ENCODE assay signal across 16 cellular contexts in genomic region chr19:48350856-48351255, GRCh38. TPM values are rescaled to one million over a fixed set of nuclear protein-coding genes. Genes with fewer than 3 reads are reported as not detected.
DNase-seq lines count a peak whose midpoint lies in the region; ATAC-seq and TF ChIP-seq lines count a peak whose summit lies in the region.
"Had no signal": no experiment of that assay in that cellular context is flagged by ENCODE, and none has a peak within 500 bp of the region (broad histone marks: within the 10 kb centered on the region; RNA-seq: fewer than 3 reads in every experiment).

No MANE protein-coding gene starts in this region.

- H3K27ac ChIP-seq in Karpas-422 (ENCODE audit: low read length) (no peak overlapping the region), neural progenitor cell (no peak overlapping the region)
- H3K27ac ChIP-seq: HL-60 had no signal

- H4K20me1 ChIP-seq in Karpas-422 (ENCODE audit: insufficient read depth, low read depth, low read length): no peaks in the 10 kb centered on the region
- H4K20me1 ChIP-seq in neural progenitor cell (ENCODE audit: low read depth): no peaks in the 10 kb centered on the region

- H3K9me2 ChIP-seq in Karpas-422 (replicated peaks; ENCODE audit: insufficient read depth, low read length): no peaks in the 10 kb centered on the region

- H3K4me1 Mint-ChIP-seq in neural progenitor cell (peaks cover 32% of the 10 kb centered on the region), Calu3 (ENCODE audit: low read depth, unreplicated experiment) (peaks cover 15% of the 10 kb centered on the region)

- H3K27me3 Mint-ChIP-seq in neural progenitor cell (ENCODE audit: insufficient read depth, low read depth): peaks cover 19% of the 10 kb centered on the region
- no peaks in the 10 kb centered on the region for H3K27me3 Mint-ChIP-seq in Calu3 (ENCODE audit: unreplicated experiment)
- H3K27me3 Mint-ChIP-seq: CD8-positive, alpha-beta memory T cell had no signal

- H3K4me3 ChIP-seq in Karpas-422 (ENCODE audit: low read length) (no peak overlapping the region), neural progenitor cell (no peak overlapping the region)

- H2AFZ ChIP-seq in Karpas-422 (ENCODE audit: low read length): 0 out of 2 replicates have a peak overlapping the region, but pooled peaks have one; percentile 91
- no peak overlapping the region for H2AFZ ChIP-seq in neural progenitor cell (replicated peaks)

- DNase-seq in D341Med (ENCODE audit: low spot score) (peak; percentile 58), Karpas-422 (no peak), NCI-H69 (lab: John Stamatoyannopoulos, UW) (peak; percentile 43), neural progenitor cell (ENCODE audit: low spot score) (no peak), Calu3 (no peak), NCI-H187 treated with DMSO at 0.1 percent for 48 hours (lab: John Stamatoyannopoulos, UW) (no peak)
- DNase-seq: NCI-H1092, NCI-H1436 treated with DMSO at 0.1 percent for 48 hours, NCI-H2081 treated with DMSO at 0.1 percent for 48 hours had no signal

- BruUV-seq in Calu3 (replicated peaks; lab: Mats Ljungman, UMichigan): no TSS peak

- H3F3A ChIP-seq in neural progenitor cell (ENCODE audit: low read depth): no peaks in the 10 kb centered on the region

- H3K4me1 ChIP-seq in Karpas-422 (ENCODE audit: low read length): peaks cover 5% of the 10 kb centered on the region
- H3K4me1 ChIP-seq in neural progenitor cell: peaks cover 2% of the 10 kb centered on the region

- H3K36me3 ChIP-seq in Karpas-422 (ENCODE audit: insufficient read depth, low read length) (no peaks in the 10 kb centered on the region), neural progenitor cell (no peaks in the 10 kb centered on the region)

- TF ChIP-seq CTCF in neural progenitor cell (IDR thresholded peaks at IDR 0.05) (no peak), Calu3 (IDR thresholded peaks at IDR 0.05; ENCODE audit: unreplicated experiment) (no peak)

- H3K36me3 Mint-ChIP-seq in neural progenitor cell (no peaks in the 10 kb centered on the region), Calu3 (ENCODE audit: insufficient read depth, unreplicated experiment) (peaks cover 5% of the 10 kb centered on the region)

- CTCF ChIA-PET in Calu3 (lab: Charles Lee): interaction anchor here (0.5 to 1.6 kb wide), 5 partner anchors 13 to 234 kb away, joined by 3 to 11 read pairs (median 6); partner anchors contain the start of genes SYNGR4 and TMEM143

- H3K4me2 ChIP-seq in Karpas-422 (ENCODE audit: low read depth, low read length, poor library complexity, severe bottlenecking): no peak overlapping the region
- no peak overlapping the region for H3K4me2 ChIP-seq in neural progenitor cell

- H3K27me3 ChIP-seq in Karpas-422 (ENCODE audit: low read length) (no peaks in the 10 kb centered on the region), neural progenitor cell (no peaks in the 10 kb centered on the region)

- H3K27ac Mint-ChIP-seq in neural progenitor cell (no peak overlapping the region), Calu3 (ENCODE audit: unreplicated experiment) (no peak overlapping the region)

- intact Hi-C loops in Calu3 (cut with micrococcal nuclease; ENCODE audit: unreplicated experiment): no loop called here

- H3K9ac ChIP-seq in Karpas-422 (ENCODE audit: low read length): 0 out of 2 replicates have a peak overlapping the region, but pooled peaks have one; percentile 24
- no peak overlapping the region for H3K9ac ChIP-seq in neural progenitor cell

- peak overlapping the region; percentile 48 for H3K4me3 Mint-ChIP-seq in neural progenitor cell
- no peak overlapping the region for H3K4me3 Mint-ChIP-seq in Calu3 (ENCODE audit: low read depth, unreplicated experiment)
- H3K4me3 Mint-ChIP-seq: CD8-positive, alpha-beta memory T cell; H9 had no signal

- no peaks in the 10 kb centered on the region for H3K9me3 ChIP-seq in Karpas-422 (ENCODE audit: low read length)
- H3K9me3 ChIP-seq in neural progenitor cell (ENCODE audit: low read depth): no peaks in the 10 kb centered on the region

- H3K79me2 ChIP-seq in Karpas-422 (ENCODE audit: low read length) (no peaks in the 10 kb centered on the region), neural progenitor cell (ENCODE audit: low read depth) (no peaks in the 10 kb centered on the region)

- no peaks in the 10 kb centered on the region for H3K9me3 Mint-ChIP-seq in neural progenitor cell
- H3K9me3 Mint-ChIP-seq in Calu3 (ENCODE audit: low read depth, unreplicated experiment): no peaks in the 10 kb centered on the region
- H3K9me3 Mint-ChIP-seq: CD8-positive, alpha-beta memory T cell; H9 had no signal

- no peak for ATAC-seq in GM21528 (IDR thresholded peaks at IDR 0.05; ENCODE audit: low FRiP score, unreplicated experiment)

RNA-seq across cellular contexts. Expression of gene TMEM143, which starts 12.9 kb away (rescaled TPM):
- total RNA-seq in Karpas-422 (2014; rRNA removed; shearing (Covaris generic); ENCODE audit: low replicate concordance): 7.8 and 10.4 TPM in 2 replicates
- 3.1 and 9.4 TPM in 2 replicates for total RNA-seq in neural progenitor cell (ENCODE audit: low replicate concordance)
- 10.4 and 14.8 TPM in 2 replicates for total RNA-seq in Calu3 (2022)

RNA-seq across cellular contexts. Expression of gene SYNGR4, which starts 13.3 kb away (rescaled TPM):
- not detected in 2 replicates for total RNA-seq in Karpas-422 (2014; rRNA removed; shearing (Covaris generic); ENCODE audit: low replicate concordance)
- total RNA-seq in neural progenitor cell (ENCODE audit: low replicate concordance): not detected in 2 replicates
- total RNA-seq in Calu3 (2022): not detected in 2 replicates
- total RNA-seq: CD8-positive, alpha-beta memory T cell; HT1080; LHCN-M2; Right ventricle myocardium superior had no signal

RNA-seq across cellular contexts. Expression of gene EMP3, which starts 25.5 kb away (rescaled TPM):
- total RNA-seq in Karpas-422 (2014; rRNA removed; shearing (Covaris generic); ENCODE audit: low replicate concordance): 64.7 and 77.3 TPM in 2 replicates
- 1.2 and 10.7 TPM in 2 replicates for total RNA-seq in neural progenitor cell (ENCODE audit: low replicate concordance)
- 27.5 and 29.5 TPM in 2 replicates for total RNA-seq in Calu3 (2022)

RNA-seq across cellular contexts. Expression of gene KDELR1, which starts 40.5 kb away (rescaled TPM):
- total RNA-seq in Karpas-422 (2014; rRNA removed; shearing (Covaris generic); ENCODE audit: low replicate concordance): 39.5 and 53.7 TPM in 2 replicates
- 106 and 161 TPM in 2 replicates for total RNA-seq in neural progenitor cell (ENCODE audit: low replicate concordance)
- total RNA-seq in Calu3 (2022): 185 and 194 TPM in 2 replicates

RNA-seq across cellular contexts. Expression of gene GRIN2D, which starts 42.6 kb away (rescaled TPM):
- total RNA-seq in Karpas-422 (2014; rRNA removed; shearing (Covaris generic); ENCODE audit: low replicate concordance): not detected in 2 replicates
- total RNA-seq in neural progenitor cell (ENCODE audit: low replicate concordance) (0.28 and 0.45 TPM in 2 replicates), Calu3 (2022) (0.15 TPM in 1 of 2 replicates, not detected in the other)
- total RNA-seq: LHCN-M2 had no signal

Comparison
In these comparisons a context has a peak if more than half of its experiments do, and no peak if none do; other contexts are left out.
1. DNase-seq: peak in D341Med (single experiment) and NCI-H69 (single experiment); none in Karpas-422 (single experiment), neural progenitor cell (single experiment), Calu3 (single experiment) and NCI-H187 treated with DMSO at 0.1 percent for 48 hours (single experiment).